Comparison of ENCODE assay signal across 11 cellular contexts in the genomic region with DNA sequence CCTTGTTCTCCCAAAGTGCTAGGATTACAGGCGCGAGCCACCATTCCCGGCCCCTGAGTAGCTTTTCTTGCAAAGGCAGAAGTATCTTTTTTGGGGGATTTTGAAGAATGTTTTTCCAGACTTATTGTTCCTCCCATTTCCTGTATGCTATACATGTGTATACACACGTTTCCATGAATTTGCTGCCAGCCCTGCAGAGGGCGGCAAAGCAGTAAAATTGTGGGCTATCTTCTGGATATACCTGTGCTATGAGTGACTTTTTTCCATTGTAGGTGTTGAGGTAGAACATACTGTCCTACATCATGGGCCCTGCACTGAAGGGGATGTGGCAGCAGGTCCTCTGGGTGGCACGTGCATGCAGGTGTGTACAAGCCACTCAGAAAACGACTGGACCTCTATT. TPM values are rescaled to one million over a fixed set of nuclear protein-coding genes. Genes with fewer than 3 reads are reported as not detected.
DNase-seq lines count a peak whose midpoint lies in the region; ATAC-seq, FAIRE-seq and TF ChIP-seq lines count a peak whose summit lies in the region.
"Had no signal": no experiment of that assay in that cellular context is flagged by ENCODE, and none has a peak within 500 bp of the region (broad histone marks: within the 10 kb centered on the region; RNA-seq: fewer than 3 reads in every experiment).

No MANE protein-coding gene starts in this region.

- DNase-seq in DMS53 treated with DMSO at 0.1 percent for 48 hours (lab: John Stamatoyannopoulos, UW; ENCODE audit: unreplicated experiment) (peak; percentile 61), K562 (ENCODE audit: extremely low read depth in 1 of 4, low spot score in 3 of 4) (peak in 2 of 4 experiments; percentile 17 to 35), mesenchymal stem cell (peak; percentile 15), GM13977 (ENCODE audit: low spot score) (no peak)
- DNase-seq in stimulated activated CD4-positive, alpha-beta T cell treated with anti-CD3 and anti-CD28 coated beads, Interleukin-15, amount 100 ng/mL, for 24 hours, result no peak
- DNase-seq: activated CD4-positive, alpha-beta T cell treated with anti-CD3 and anti-CD28 coated beads for 1 hour; NCI-H2227 treated with DMSO at 0.1 percent for 48 hours; small intestine had no signal

- TF ChIP-seq EP300 in Ishikawa (IDR thresholded peaks at IDR 0.05; ENCODE audit: borderline replicate concordance) (no peak), K562 (IDR thresholded peaks at IDR 0.05; ENCODE audit: low read length) (no peak)

- H3K9ac ChIP-seq in K562 (ENCODE audit: insufficient read depth in 1 of 2, low read depth in 2 of 2, low read length in 2 of 2) (0 out of 4 replicates have a peak overlapping the region, but pooled peaks of 1 of the 2 experiments have one; percentile 30), mesenchymal stem cell (ENCODE audit: low read length) (no peak overlapping the region)

- TF ChIP-seq CTCF in K562 (IDR thresholded peaks at IDR 0.05 in 2 of 3, conservative IDR thresholded peaks at IDR 0.05 in 1 of 3; ENCODE audit: insufficient read depth in 2 of 3, low read depth in 1 of 3, low read length in 3 of 3) (peak; percentile 19 to 67 (median 58); a peak in 4 of 6 replicates), GM13977 (IDR thresholded peaks at IDR 0.05; ENCODE audit: extremely low read depth, insufficient read depth, missing control alignments) (no peak)

- POLR2A ChIA-PET in K562 (lab: Yijun Ruan, JAX), result interaction anchor here (0.6 to 1.5 kb wide), 2 partner anchors 25 to 125 kb away, joined by 3 to 4 read pairs; no protein-coding TSS in a partner anchor

- H4K91ac ChIP-seq in mesenchymal stem cell (ENCODE audit: low read length), result no peak overlapping the region

- H2AFZ ChIP-seq in K562 (ENCODE audit: low read depth, low read length) (no peak overlapping the region), mesenchymal stem cell (ENCODE audit: low read depth, low read length) (no peak overlapping the region)

- H3K27ac ChIP-seq in K562 (ENCODE audit: extremely low read depth, low read depth, low read length), result no peak overlapping the region
- H3K27ac ChIP-seq in mesenchymal stem cell (ENCODE audit: low read length, poor library complexity, severe bottlenecking), result no peak overlapping the region

- BruUV-seq in K562 (replicated peaks; lab: Mats Ljungman, UMichigan), result no TSS peak

- H2AK5ac ChIP-seq in mesenchymal stem cell (ENCODE audit: low read length, severe bottlenecking), result no peak overlapping the region

- no peaks in the 10 kb centered on the region for H3K9me3 ChIP-seq in K562 (replicated peaks; ENCODE audit: control insufficient read depth, insufficient read depth, low read depth, low read length)
- no peaks in the 10 kb centered on the region for H3K9me3 ChIP-seq in mesenchymal stem cell (ENCODE audit: control insufficient read depth, low read length)

- no peaks in the 10 kb centered on the region for H4K20me1 ChIP-seq in K562 (replicated peaks; ENCODE audit: control insufficient read depth, insufficient read depth, low read length)

- in situ Hi-C loops in K562 (cut with MboI), result no loop called here
- in situ Hi-C loops in GM13977 (cut with MboI; ENCODE audit: low pct_unique_long_range_greater_than_20kb, low sequenced_read_pairs, unreplicated experiment), result no loop called here

- no peak overlapping the region for H3K4ac ChIP-seq in mesenchymal stem cell (ENCODE audit: low read depth in 1 of 2, low read length in 2 of 2)

- no peak overlapping the region for H3K4me2 ChIP-seq in K562 (ENCODE audit: insufficient read depth, low read length)
- no peak overlapping the region for H3K4me2 ChIP-seq in mesenchymal stem cell (ENCODE audit: low read length, poor library complexity, severe bottlenecking)

- H3K4me1 ChIP-seq in K562 (replicated peaks in 1 of 2; ENCODE audit: control insufficient read depth in 2 of 2, insufficient read depth in 2 of 2, low read length in 2 of 2) (no peaks in the 10 kb centered on the region), mesenchymal stem cell (ENCODE audit: control insufficient read depth, insufficient read depth, low read depth, low read length) (no peaks in the 10 kb centered on the region)

- TF ChIP-seq POLR2A in K562 (conservative IDR thresholded peaks at IDR 0.05), result no peak

- no peaks in the 10 kb centered on the region for H3K9me1 ChIP-seq in K562 (ENCODE audit: control insufficient read depth, insufficient read depth, low read length)

- intact Hi-C loops in K562 (cut with micrococcal nuclease), result no loop called here

- peaks cover 19% of the 10 kb centered on the region for H3K79me1 ChIP-seq in mesenchymal stem cell (replicated peaks; ENCODE audit: low read length, poor library complexity, severe bottlenecking)

- H3K23ac ChIP-seq in mesenchymal stem cell (ENCODE audit: low read length in 2 of 2), result no peak overlapping the region

- H2BK5ac ChIP-seq in mesenchymal stem cell (ENCODE audit: low read depth, low read length, poor library complexity, severe bottlenecking), result no peak overlapping the region

- WGBS in K562 (ENCODE audit: insufficient coverage, low coverage, missing lambda C conversion rate), result 60% methylated on average over 7 of the region's 7 CpGs
- WGBS in mesenchymal stem cell, result 79% methylated on average over 4 of the region's 7 CpGs

- CTCF ChIA-PET in K562 (lab: Yijun Ruan, JAX; ENCODE audit: low intra/inter-chr PET ratio), result interaction anchor here (0.5 to 1.6 kb wide), 3 partner anchors 211 to 996 kb away, joined by 3 to 10 read pairs (median 3); no protein-coding TSS in a partner anchor

- H2BK15ac ChIP-seq in mesenchymal stem cell (ENCODE audit: low read depth, poor library complexity, severe bottlenecking), result no peak overlapping the region

- TF ChIP-seq RAD21 in Ishikawa (IDR thresholded peaks at IDR 0.05; ENCODE audit: low read depth) (peak; percentile 38; the same call in 1 of the 2 replicates), K562 (CRISPR knock-in tag; conservative IDR thresholded peaks at IDR 0.05 in 1 of 2, IDR thresholded peaks at IDR 0.05 in 1 of 2) (peak; percentile 41 to 60)

- ATAC-seq in K562 (peak; percentile 85), HG02884 (IDR thresholded peaks at IDR 0.05; ENCODE audit: unreplicated experiment) (no peak), HG03432 (IDR thresholded peaks at IDR 0.05; ENCODE audit: unreplicated experiment) (no peak)

- no peaks in the 10 kb centered on the region for H3K79me2 ChIP-seq in K562 (ENCODE audit: control insufficient read depth, insufficient read depth, low read length)

- no peak overlapping the region for H2BK12ac ChIP-seq in mesenchymal stem cell (ENCODE audit: low read length in 2 of 2)

- H3K36me3 ChIP-seq in K562 (ENCODE audit: control insufficient read depth, insufficient read depth, low read length) (peaks cover 82% of the 10 kb centered on the region), mesenchymal stem cell (ENCODE audit: control insufficient read depth in 1 of 2, insufficient read depth in 2 of 2, low read depth in 1 of 2, low read length in 2 of 2) (peaks cover 27 to 89% of the 10 kb centered on the region in 2 experiments)

- no peak overlapping the region for H2BK120ac ChIP-seq in mesenchymal stem cell (ENCODE audit: low read depth, low read length)

- H3K4me3 ChIP-seq in K562 (no peak overlapping the region), mesenchymal stem cell (ENCODE audit: insufficient read depth in 1 of 2, low read depth in 1 of 2, low read length in 2 of 2) (no peak overlapping the region)

- H3K27me3 ChIP-seq in K562 (ENCODE audit: control insufficient read depth in 2 of 2, insufficient read depth in 2 of 2, low read length in 2 of 2) (no peaks in the 10 kb centered on the region), mesenchymal stem cell (ENCODE audit: control insufficient read depth in 1 of 2, insufficient read depth in 1 of 2, low read length in 2 of 2) (no peaks in the 10 kb centered on the region)

- H4K8ac ChIP-seq in mesenchymal stem cell (ENCODE audit: low read length), result no peak overlapping the region

- H3K14ac ChIP-seq in mesenchymal stem cell (ENCODE audit: low read length in 2 of 2), result no peak overlapping the region

- no peak for FAIRE-seq in K562 (lab: Jason Lieb, UNC)
- FAIRE-seq: small intestine had no signal

- no peak overlapping the region for H3K18ac ChIP-seq in mesenchymal stem cell (ENCODE audit: low read depth in 1 of 2, low read length in 2 of 2)

RNA-seq across cellular contexts. Expression of a gene that starts 16.9 kb away (rescaled TPM):
- total RNA-seq in K562 (2011; cell fraction: chromatin; rRNA removed; ENCODE audit: low replicate concordance), result 38.5 and 51.6 TPM in 2 replicates
- total RNA-seq in K562 (2011; cell fraction: nucleolus; rRNA removed), result 29.0 and 36.8 TPM in 2 replicates
- total RNA-seq in K562 (2011; cell fraction: nucleoplasm; rRNA removed), result 51.3 and 93.1 TPM in 2 replicates
- total RNA-seq in K562 (2014; rRNA removed), result 13.5 and 15.5 TPM in 2 replicates
- total RNA-seq in K562 (2014; rRNA removed; fragmentation: Illumina TruSeq; extraction: Trizol), result 34.6 and 41.9 TPM in 2 replicates
- total RNA-seq in K562 (2015; rRNA removed; fragmentation: Illumina TruSeq; extraction: Trizol), result 68.0 and 77.0 TPM in 2 replicates
- 82.4 and 93.8 TPM in 2 replicates for total RNA-seq in K562 (2021)
- 42.4 and 50.5 TPM in 2 replicates for polyA plus RNA-seq in K562 (2011; rRNA removed)
- polyA plus RNA-seq in K562 (2011; cell fraction: cytosol; rRNA removed), result 15.6 and 24.7 TPM in 2 replicates
- polyA plus RNA-seq in K562 (2011; cell fraction: nucleus; rRNA removed), result 36.3 and 45.5 TPM in 2 replicates
- polyA plus RNA-seq in K562 (2012), result 30.2 and 53.6 TPM in 2 replicates
- polyA plus RNA-seq in K562 (2014; fragmentation: Illumina TruSeq; extraction: Trizol), result 23.0 and 28.4 TPM in 2 replicates
- polyA plus RNA-seq in K562 (2014; fragmentation: Nextera tagmentation; extraction: Ambion mirVana), result 10 to 100 TPM; 76.5 to 79.2 TPM
- 35.1 and 43.4 TPM in 2 replicates for polyA plus RNA-seq in K562 (2014; rRNA removed)
- polyA minus RNA-seq in K562 (2011; rRNA and poly(A)+ RNA removed), result 24.6 and 28.1 TPM in 2 replicates
- 41.8 and 43.2 TPM in 2 replicates for polyA minus RNA-seq in K562 (2011; cell fraction: cytosol; rRNA and poly(A)+ RNA removed)
- 25.3 and 29.1 TPM in 2 replicates for polyA minus RNA-seq in K562 (2011; cell fraction: nucleus; rRNA and poly(A)+ RNA removed)
- polyA plus RNA-seq in mesenchymal stem cell (2013, experiment 1 of 2), result 15.8 TPM
- polyA plus RNA-seq in mesenchymal stem cell (2013, experiment 2 of 2), result 15.4 TPM

RNA-seq across cellular contexts. Expression of a gene that starts 20.5 kb away (rescaled TPM):
- 32.7 and 42.6 TPM in 2 replicates for total RNA-seq in K562 (2011; cell fraction: chromatin; rRNA removed; ENCODE audit: low replicate concordance)
- total RNA-seq in K562 (2011; cell fraction: nucleolus; rRNA removed), result 24.0 and 28.4 TPM in 2 replicates
- 31.4 and 34.3 TPM in 2 replicates for total RNA-seq in K562 (2011; cell fraction: nucleoplasm; rRNA removed)
- 100 and 107 TPM in 2 replicates for total RNA-seq in K562 (2014; rRNA removed)
- total RNA-seq in K562 (2014; rRNA removed; fragmentation: Illumina TruSeq; extraction: Trizol), result 122 and 126 TPM in 2 replicates
- 134 and 143 TPM in 2 replicates for total RNA-seq in K562 (2015; rRNA removed; fragmentation: Illumina TruSeq; extraction: Trizol)
- 82.3 and 85.6 TPM in 2 replicates for total RNA-seq in K562 (2021)
- 75.0 and 97.3 TPM in 2 replicates for polyA plus RNA-seq in K562 (2011; rRNA removed)
- 45.3 and 56.8 TPM in 2 replicates for polyA plus RNA-seq in K562 (2011; cell fraction: cytosol; rRNA removed)
- polyA plus RNA-seq in K562 (2011; cell fraction: nucleus; rRNA removed), result 25.3 and 29.5 TPM in 2 replicates
- 64.4 and 111 TPM in 2 replicates for polyA plus RNA-seq in K562 (2012)
- 115 and 132 TPM in 2 replicates for polyA plus RNA-seq in K562 (2014; fragmentation: Illumina TruSeq; extraction: Trizol)
- polyA plus RNA-seq in K562 (2014; fragmentation: Nextera tagmentation; extraction: Ambion mirVana), result 100 to 1,000 TPM in 1 of 2 experiments, 10 to 100 TPM in 1; 97.3 to 170 TPM
- polyA plus RNA-seq in K562 (2014; rRNA removed), result 93.1 and 94.3 TPM in 2 replicates
- 87.0 and 98.8 TPM in 2 replicates for polyA minus RNA-seq in K562 (2011; rRNA and poly(A)+ RNA removed)
- 33.4 and 54.2 TPM in 2 replicates for polyA minus RNA-seq in K562 (2011; cell fraction: cytosol; rRNA and poly(A)+ RNA removed)
- polyA minus RNA-seq in K562 (2011; cell fraction: nucleus; rRNA and poly(A)+ RNA removed), result 24.0 and 33.1 TPM in 2 replicates
- polyA plus RNA-seq in mesenchymal stem cell (2013, experiment 1 of 2), result 40.5 TPM
- polyA plus RNA-seq in mesenchymal stem cell (2013, experiment 2 of 2), result 39.6 TPM

Comparison
In these comparisons a context has a peak if more than half of its experiments do, and no peak if none do; other contexts are left out.
1. DNase-seq: peak in DMS53 treated with DMSO at 0.1 percent for 48 hours (single experiment) and mesenchymal stem cell (single experiment); none in stimulated activated CD4-positive, alpha-beta T cell treated with anti-CD3 and anti-CD28 coated beads, Interleukin-15, amount 100 ng/mL, for 24 hours (single experiment) and GM13977 (single experiment).